ENCODE assay signal across 1 cellular context in the genomic region with DNA sequence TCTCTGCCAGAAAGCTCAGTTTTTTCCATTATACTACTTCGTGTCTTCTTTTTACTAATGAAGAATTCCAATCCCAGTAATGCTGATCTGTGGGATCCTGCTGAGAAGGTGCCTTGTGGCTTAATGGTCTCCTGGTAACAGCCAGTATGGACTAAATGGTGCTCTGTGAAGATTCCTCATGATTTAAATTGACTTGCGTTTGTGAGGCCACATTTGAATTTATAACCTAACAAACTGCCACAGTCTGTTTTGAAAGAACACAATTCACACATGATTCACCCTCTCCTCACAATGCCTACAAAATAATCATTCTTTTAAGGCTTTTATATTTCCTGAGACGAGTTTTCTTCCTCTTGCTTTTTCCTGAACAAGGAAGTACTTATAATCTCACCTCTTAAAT.
TF ChIP-seq lines count a peak whose summit lies in the region.

No MANE protein-coding gene starts in this region.

TF ChIP-seq in endothelial cell of umbilical vein, 7 proteins besides CTCF, POLR2A, EP300 and RAD21 (continued from another document):
- peak; percentile 31 for TF ChIP-seq FOS (IDR thresholded peaks at IDR 0.05; ENCODE audit: borderline replicate concordance, insufficient read depth, low read length)
